ENCODE assay signal across 16 cellular contexts in genomic region chr6:41408576-41408975, GRCh38.
A peak's percentile ranks its signal among the peaks of the same experiment; 100 is the strongest.
DNase-seq lines count a peak whose midpoint lies in the region; ATAC-seq lines count a peak whose summit lies in the region.
"Had no signal": no experiment of that assay in that cellular context is flagged by ENCODE, and none has a peak within 500 bp of the region (broad histone marks: within the 10 kb centered on the region; RNA-seq: fewer than 3 reads in every experiment).

No MANE protein-coding gene starts in this region.

- H3K27ac ChIP-seq in HUES48 (ENCODE audit: low read depth, low read length) (no peak overlapping the region), ectodermal cell (ENCODE audit: insufficient read depth, low read depth, low read length, poor library complexity, severe bottlenecking) (no peak overlapping the region), iPS-20b (ENCODE audit: low read length) (no peak overlapping the region)
- H3K27ac ChIP-seq: SK-N-MC had no signal

- ATAC-seq in HG03045 (IDR thresholded peaks at IDR 0.05; ENCODE audit: unreplicated experiment) = no peak
- no peak for ATAC-seq in HG03520 (IDR thresholded peaks at IDR 0.05; ENCODE audit: unreplicated experiment)
- ATAC-seq: HCT116 had no signal

- WGBS in ectodermal cell, 2 experiments = 2% methylated on average over 20 of the region's 20 CpGs

- H3K4me3 ChIP-seq in HUES48 (ENCODE audit: low read depth, low read length) = peak overlapping the region; percentile 30; the same call in 1 of the 2 replicates
- peak overlapping the region; percentile 1 for H3K4me3 ChIP-seq in ectodermal cell (ENCODE audit: insufficient read depth, low read depth, low read length)
- peak overlapping the region; percentile 50; the same call in 1 of the 2 replicates for H3K4me3 ChIP-seq in iPS-20b (ENCODE audit: low read length)
- H3K4me3 ChIP-seq: SK-N-MC had no signal

- H3K9me3 ChIP-seq in HUES48 (ENCODE audit: control insufficient read depth, insufficient read depth, low read length) = 0 out of 2 replicates have a peak, but pooled peaks cover 5% of the 10 kb centered on the region
- H3K9me3 ChIP-seq in ectodermal cell (ENCODE audit: control insufficient read depth, low read length) = no peaks in the 10 kb centered on the region
- H3K9me3 ChIP-seq in iPS-20b (ENCODE audit: insufficient read depth, low read depth, low read length) = no peaks in the 10 kb centered on the region

- peaks cover 100% of the 10 kb centered on the region for H3K27me3 ChIP-seq in HUES48 (ENCODE audit: control insufficient read depth, insufficient read depth, low read length)
- peaks cover 100% of the 10 kb centered on the region for H3K27me3 ChIP-seq in ectodermal cell (ENCODE audit: control insufficient read depth, insufficient read depth, low read length, poor library complexity, severe bottlenecking)
- H3K27me3 ChIP-seq in iPS-20b (ENCODE audit: insufficient read depth, low read length) = peaks cover 100% of the 10 kb centered on the region

- H3K4me1 ChIP-seq in HUES48 (ENCODE audit: control insufficient read depth, insufficient read depth, low read length) (peaks cover 35% of the 10 kb centered on the region), ectodermal cell (ENCODE audit: control insufficient read depth, insufficient read depth, low read length) (peaks cover 42% of the 10 kb centered on the region), iPS-20b (ENCODE audit: insufficient read depth, low read length) (peaks cover 11% of the 10 kb centered on the region; the same call in 1 of the 2 replicates)

- no peak for DNase-seq in activated effector memory CD4-positive, alpha-beta T cell treated with anti-CD3 and anti-CD28 coated beads, Interleukin-2, amount 50 U/mL, for 16 hours
- DNase-seq in dermis blood vessel endothelial cell = no peak
- DNase-seq: ACHN; CD8-positive, alpha-beta memory T cell; KBM-7; NCI-H1105 treated with DMSO at 0.1 percent for 48 hours; NCI-H1694; NCI-H774; Right ventricle myocardium superior had no signal

- no peak overlapping the region for H3K9ac ChIP-seq in HUES48 (ENCODE audit: low read depth, low read length)
- H3K9ac ChIP-seq in iPS-20b (ENCODE audit: low read depth, low read length) = no peak overlapping the region

- H3K36me3 ChIP-seq in HUES48 (ENCODE audit: control insufficient read depth, insufficient read depth, low read length) = no peaks in the 10 kb centered on the region
- H3K36me3 ChIP-seq in ectodermal cell (ENCODE audit: control insufficient read depth, insufficient read depth, low read length) = no peaks in the 10 kb centered on the region
- no peaks in the 10 kb centered on the region for H3K36me3 ChIP-seq in iPS-20b (ENCODE audit: insufficient read depth, low read depth, low read length)
